Comparison of ENCODE assay signal across 12 cellular contexts in genomic region chr7:137316643-137317042, GRCh38. TPM values are rescaled to one million over a fixed set of nuclear protein-coding genes. Genes with fewer than 3 reads are reported as not detected.
"Had no signal": no experiment of that assay in that cellular context is flagged by ENCODE, and none has a peak within 500 bp of the region (broad histone marks: within the 10 kb centered on the region; RNA-seq: fewer than 3 reads in every experiment).

No MANE protein-coding gene starts in this region.

- H3K27me3 Mint-ChIP-seq: activated CD4-positive, alpha-beta T cell treated with anti-CD3 and anti-CD28 coated beads, Interleukin-2, amount 10 ng/mL, durations not matched to agents 24 days and 14 days; activated CD8-positive, alpha-beta T cell treated with anti-CD3 and anti-CD28 coated beads for 36 hours; activated T-cell treated with anti-CD3 and anti-CD28 coated beads, Interleukin-2, amount 50 U/mL, for 24 hours; central memory CD8-positive, alpha-beta T cell; T-helper 17 cell had no signal

- H3K4me3 Mint-ChIP-seq: activated CD4-positive, alpha-beta T cell treated with anti-CD3 and anti-CD28 coated beads, Interleukin-2, amount 10 ng/mL, durations not matched to agents 24 days and 14 days; activated CD8-positive, alpha-beta T cell treated with anti-CD3 and anti-CD28 coated beads for 36 hours; activated naive CD4-positive, alpha-beta T cell treated with anti-CD3 and anti-CD28 coated beads for 36 hours; activated T-cell treated with anti-CD3 and anti-CD28 coated beads, Interleukin-2, amount 50 U/mL, for 24 hours; central memory CD8-positive, alpha-beta T cell; mesothelial cell of epicardium; T-helper 17 cell had no signal

- ATAC-seq: activated CD8-positive, alpha-beta T cell treated with anti-CD3 and anti-CD28 coated beads for 36 hours; left lung; right cardiac atrium; stimulated activated naive CD8-positive, alpha-beta T cell treated with anti-CD3 and anti-CD28 coated beads, Interleukin-15, Interleukin-2, amounts not matched to agents 100 U/mL and 50 U/mL, for 24 hours; T-helper 17 cell had no signal

- H3K9me3 Mint-ChIP-seq: activated CD4-positive, alpha-beta T cell treated with anti-CD3 and anti-CD28 coated beads, Interleukin-2, amount 10 ng/mL, durations not matched to agents 24 days and 14 days; activated naive CD4-positive, alpha-beta T cell treated with anti-CD3 and anti-CD28 coated beads for 36 hours; mesothelial cell of epicardium had no signal

- H3K27ac Mint-ChIP-seq: activated CD4-positive, alpha-beta T cell treated with anti-CD3 and anti-CD28 coated beads, Interleukin-2, amount 10 ng/mL, durations not matched to agents 24 days and 14 days; activated CD8-positive, alpha-beta T cell treated with anti-CD3 and anti-CD28 coated beads for 36 hours; activated naive CD4-positive, alpha-beta T cell treated with anti-CD3 and anti-CD28 coated beads for 36 hours; activated T-cell treated with anti-CD3 and anti-CD28 coated beads, Interleukin-2, amount 50 U/mL, for 24 hours; mesothelial cell of epicardium; T-helper 17 cell had no signal

- DNase-seq: activated CD4-positive, alpha-beta T cell treated with anti-CD3 and anti-CD28 coated beads, Interleukin-2, amount 10 ng/mL, durations not matched to agents 24 days and 14 days; activated CD8-positive, alpha-beta T cell treated with anti-CD3 and anti-CD28 coated beads for 36 hours; activated naive CD4-positive, alpha-beta T cell treated with anti-CD3 and anti-CD28 coated beads for 36 hours; activated T-cell treated with anti-CD3 and anti-CD28 coated beads, Interleukin-2, amount 50 U/mL, for 24 hours; right cardiac atrium; stimulated activated naive CD8-positive, alpha-beta T cell treated with anti-CD3 and anti-CD28 coated beads, Interleukin-15, Interleukin-2, amounts not matched to agents 100 U/mL and 50 U/mL, for 24 hours; T-helper 17 cell; transverse colon had no signal

- H3K36me3 Mint-ChIP-seq: mesothelial cell of epicardium had no signal

- H3K4me1 Mint-ChIP-seq: activated CD4-positive, alpha-beta T cell treated with anti-CD3 and anti-CD28 coated beads, Interleukin-2, amount 10 ng/mL, durations not matched to agents 24 days and 14 days; central memory CD8-positive, alpha-beta T cell; T-helper 17 cell had no signal

RNA-seq across cellular contexts. Expression of gene PTN, which starts 26.9 kb away (rescaled TPM):
- total RNA-seq: activated CD4-positive, alpha-beta T cell treated with anti-CD3 and anti-CD28 coated beads, Interleukin-2, amount 10 ng/mL, durations not matched to agents 24 days and 14 days; activated CD8-positive, alpha-beta T cell treated with anti-CD3 and anti-CD28 coated beads for 36 hours; activated naive CD4-positive, alpha-beta T cell treated with anti-CD3 and anti-CD28 coated beads for 36 hours; lung microvascular endothelial cell; T-helper 17 cell had no signal
